8 cellular contexts compared by ENCODE assay signal in genomic region chr5:891117-891836, GRCh38. TPM values are rescaled to one million over a fixed set of nuclear protein-coding genes. Genes with fewer than 3 reads are reported as not detected.
A peak's percentile ranks its signal among the peaks of the same experiment; 100 is the strongest.
DNase-seq lines count a peak whose midpoint lies in the region; ATAC-seq and TF ChIP-seq lines count a peak whose summit lies in the region.

No MANE protein-coding gene starts in this region.

- peak overlapping the region; percentile 74 for H3K4me3 ChIP-seq in GM12875 (ENCODE audit: low read depth, low read length)
- H3K4me3 ChIP-seq in PC-3 (ENCODE audit: low read length): peak overlapping the region; percentile 82
- H3K4me3 ChIP-seq in endocrine pancreas (ENCODE audit: control insufficient read depth, insufficient read depth, low read length): no peak overlapping the region

- peak overlapping the region; percentile 91 for H3K4me2 ChIP-seq in PC-3 (ENCODE audit: low read length)

- H3K9me3 Mint-ChIP-seq in osteocyte (ENCODE audit: unreplicated experiment): no peaks in the 10 kb centered on the region

- no peaks in the 10 kb centered on the region for H3F3A ChIP-seq in PC-3 (ENCODE audit: low read length, unreplicated experiment)

- H3K4me1 Mint-ChIP-seq in osteocyte (ENCODE audit: unreplicated experiment): peaks cover 33% of the 10 kb centered on the region

- H3K9me2 ChIP-seq in PC-3 (replicated peaks; ENCODE audit: low read length): no peaks in the 10 kb centered on the region

- CTCF ChIA-PET in PC-3 (lab: Charles Lee): no interaction called here

- DNase-seq in PC-3 (peak; percentile 80), osteocyte (ENCODE audit: extremely low spot score, unreplicated experiment) (peak; percentile 82), NCI-H1930 (lab: John Stamatoyannopoulos, UW) (no peak)

- peaks cover 23% of the 10 kb centered on the region for H3K36me3 Mint-ChIP-seq in osteocyte (ENCODE audit: unreplicated experiment)

- peaks cover 20% of the 10 kb centered on the region; the same call in 1 of the 2 replicates for H4K20me1 ChIP-seq in PC-3 (ENCODE audit: low read length)

- no TSS peak for BruUV-seq in PC-3 (replicated peaks; lab: Mats Ljungman, UMichigan)

- H3K79me2 ChIP-seq in PC-3 (ENCODE audit: low read length): peaks cover 93% of the 10 kb centered on the region

- H3K4me1 ChIP-seq in PC-3 (ENCODE audit: insufficient read depth, low read length): peaks cover 25% of the 10 kb centered on the region
- no peaks in the 10 kb centered on the region for H3K4me1 ChIP-seq in endocrine pancreas (ENCODE audit: control insufficient read depth, insufficient read depth, low read length)

- peak overlapping the region; percentile 89 for H3K4me3 Mint-ChIP-seq in osteocyte (ENCODE audit: unreplicated experiment)

- H3K9me3 ChIP-seq in PC-3 (ENCODE audit: low read length) (no peaks in the 10 kb centered on the region), endocrine pancreas (ENCODE audit: control insufficient read depth, low read length) (no peaks in the 10 kb centered on the region)

- H3K27ac ChIP-seq in PC-3 (ENCODE audit: low read length): peak overlapping the region; percentile 67

- H3K27me3 ChIP-seq in PC-3 (ENCODE audit: low read length) (no peaks in the 10 kb centered on the region), endocrine pancreas (ENCODE audit: control insufficient read depth, insufficient read depth, low read length) (no peaks in the 10 kb centered on the region)

- ATAC-seq in PC-3 (peak; percentile 82), HG02678 (IDR thresholded peaks at IDR 0.05; ENCODE audit: unreplicated experiment) (no peak), HG03442 (IDR thresholded peaks at IDR 0.05; ENCODE audit: unreplicated experiment) (no peak), GM21786 (IDR thresholded peaks at IDR 0.05; ENCODE audit: unreplicated experiment) (no peak)

- intact Hi-C loops in PC-3 (cut with micrococcal nuclease): no loop called here

- TF ChIP-seq CTCF in GM12875 (IDR thresholded peaks at IDR 0.05; ENCODE audit: borderline replicate concordance, insufficient read depth, low read depth, low read length): no peak
- TF ChIP-seq CTCF in PC-3 (conservative IDR thresholded peaks at IDR 0.05; ENCODE audit: low read depth, low read length): no peak
- TF ChIP-seq CTCF in osteocyte (IDR thresholded peaks at IDR 0.05): no peak

- no peak overlapping the region for H2AFZ ChIP-seq in PC-3 (ENCODE audit: low read length)

- H3K9ac ChIP-seq in PC-3 (ENCODE audit: low read length) (peak overlapping the region; percentile 99), endocrine pancreas (ENCODE audit: control insufficient read depth, insufficient read depth, low read length) (peak overlapping the region; percentile 79)

- no peaks in the 10 kb centered on the region for H3K27me3 Mint-ChIP-seq in osteocyte (ENCODE audit: unreplicated experiment)

- H3K27ac Mint-ChIP-seq in osteocyte (ENCODE audit: unreplicated experiment): peak overlapping the region; percentile 89

- POLR2A ChIA-PET in PC-3 (lab: Charles Lee; ENCODE audit: unreplicated experiment): interaction anchor here (0.7 kb wide), 1 partner anchor 239 kb away, joined by 4 read pairs; no protein-coding TSS in a partner anchor

- H3K36me3 ChIP-seq in PC-3 (ENCODE audit: low read depth, low read length) (peaks cover 66% of the 10 kb centered on the region), endocrine pancreas (ENCODE audit: control insufficient read depth, insufficient read depth, low read length) (peaks cover 2% of the 10 kb centered on the region)

RNA-seq across cellular contexts. Expression of gene BRD9, which starts 1.3 kb away (rescaled TPM):
- total RNA-seq in PC-3 (2014; rRNA removed) (50.4 and 64.7 TPM in 2 replicates), osteocyte (38.2 and 39.4 TPM in 2 replicates)

RNA-seq across cellular contexts. Expression of gene TRIP13, which starts 1.4 kb away (rescaled TPM):
- 56.4 and 69.0 TPM in 2 replicates for total RNA-seq in PC-3 (2014; rRNA removed)
- 4.1 and 6.9 TPM in 2 replicates for total RNA-seq in osteocyte

RNA-seq across cellular contexts. Expression of gene ZDHHC11, which starts 40.5 kb away (rescaled TPM):
- total RNA-seq in PC-3 (2014; rRNA removed) (21.5 and 26.0 TPM in 2 replicates), osteocyte (4.4 and 6.3 TPM in 2 replicates)

Comparison
In these comparisons a context has a peak if more than half of its experiments do, and no peak if none do; other contexts are left out.
1. DNase-seq: peak in PC-3 (single experiment) and osteocyte (single experiment); none in NCI-H1930 (0 of 2).